ENCODE assay signal across 14 cellular contexts in genomic region chr14:56211844-56212243, GRCh38.
DNase-seq lines count a peak whose midpoint lies in the region; ATAC-seq lines count a peak whose summit lies in the region.
"Had no signal": no experiment of that assay in that cellular context is flagged by ENCODE, and none has a peak within 500 bp of the region (broad histone marks: within the 10 kb centered on the region; RNA-seq: fewer than 3 reads in every experiment).

No MANE protein-coding gene starts in this region.

- no peaks in the 10 kb centered on the region for H3K27me3 ChIP-seq in BLaER1
- no peaks in the 10 kb centered on the region for H3K27me3 ChIP-seq in Karpas-422 (ENCODE audit: low read length)
- H3K27me3 ChIP-seq in H7 (ENCODE audit: control insufficient read depth, insufficient read depth, low read length) = no peaks in the 10 kb centered on the region

- H4K20me1 ChIP-seq in BLaER1 (peaks cover 81% of the 10 kb centered on the region), Karpas-422 (ENCODE audit: insufficient read depth, low read depth, low read length) (no peaks in the 10 kb centered on the region)

- H3K79me2 ChIP-seq in Karpas-422 (ENCODE audit: low read length) = no peaks in the 10 kb centered on the region

- H3K9me3 ChIP-seq in BLaER1 (no peaks in the 10 kb centered on the region), Karpas-422 (ENCODE audit: low read length) (no peaks in the 10 kb centered on the region)
- H3K9me3 ChIP-seq: Caco-2 had no signal

- H3K36me3 ChIP-seq in BLaER1 (0 out of 2 replicates have a peak, but pooled peaks cover 6% of the 10 kb centered on the region), Karpas-422 (ENCODE audit: insufficient read depth, low read length) (no peaks in the 10 kb centered on the region), H7 (replicated peaks; ENCODE audit: control insufficient read depth, insufficient read depth, low read length) (no peaks in the 10 kb centered on the region)

- H3K4me3 ChIP-seq in BLaER1 (no peak overlapping the region), Karpas-422 (ENCODE audit: low read length) (no peak overlapping the region), H7 (ENCODE audit: insufficient read depth, low read depth, low read length) (no peak overlapping the region)
- H3K4me3 ChIP-seq: GM23338 had no signal

- no peak overlapping the region for H2AFZ ChIP-seq in Karpas-422 (ENCODE audit: low read length)
- H2AFZ ChIP-seq: GM23338 had no signal

- DNase-seq in DMS79 treated with DMSO at 0.1 percent for 48 hours (lab: John Stamatoyannopoulos, UW) (peak; percentile 98), Karpas-422 (peak; percentile 32), cerebellum (ENCODE audit: low spot score) (peak; percentile 43), H7 (no peak), HuH-7 (ENCODE audit: low spot score) (no peak)
- DNase-seq: Caco-2; CD4-positive, alpha-beta T cell; EL had no signal

- H3K27ac ChIP-seq in BLaER1 (peak overlapping the region; percentile 52; the same call in 1 of the 2 replicates), Karpas-422 (ENCODE audit: low read length) (no peak overlapping the region)
- H3K27ac ChIP-seq: C4-2B had no signal

- no peak overlapping the region for H3K9ac ChIP-seq in BLaER1
- H3K9ac ChIP-seq in Karpas-422 (ENCODE audit: low read length) = no peak overlapping the region
- H3K9ac ChIP-seq: KMS-11 had no signal

- ATAC-seq in HG02642 (IDR thresholded peaks at IDR 0.05; ENCODE audit: poor library complexity, unreplicated experiment) = no peak
- ATAC-seq: GM23338, HCT116 had no signal

- peak overlapping the region; percentile 26 for H3K4me2 ChIP-seq in BLaER1
- no peak overlapping the region for H3K4me2 ChIP-seq in Karpas-422 (ENCODE audit: low read depth, low read length, poor library complexity, severe bottlenecking)
- H3K4me2 ChIP-seq: GM23338 had no signal

- H3K4me1 ChIP-seq in BLaER1 (peaks cover 83% of the 10 kb centered on the region), Karpas-422 (ENCODE audit: low read length) (no peaks in the 10 kb centered on the region)
- H3K4me1 ChIP-seq: Caco-2 had no signal

- no peaks in the 10 kb centered on the region for H3K9me2 ChIP-seq in Karpas-422 (replicated peaks; ENCODE audit: insufficient read depth, low read length)

Comparison
In these comparisons a context has a peak if more than half of its experiments do, and no peak if none do; other contexts are left out.
1. DNase-seq: peak in DMS79 treated with DMSO at 0.1 percent for 48 hours (single experiment), Karpas-422 (single experiment) and cerebellum (single experiment); none in H7 (single experiment) and HuH-7 (single experiment).